1 cellular context compared by ENCODE assay signal in genomic region chr15:74395319-74396145, GRCh38.
TF ChIP-seq lines count a peak whose summit lies in the region.

No MANE protein-coding gene starts in this region.

TF ChIP-seq in IMR-90, 13 proteins besides CTCF, POLR2A, EP300 and RAD21:
- no peak for TF ChIP-seq MXI1 (IDR thresholded peaks at IDR 0.05; ENCODE audit: borderline replicate concordance, low read depth, low read length)
- peak; percentile 42; the same call in 1 of the 2 replicates for TF ChIP-seq MAFK (IDR thresholded peaks at IDR 0.05; ENCODE audit: low read depth, low read length)
